In the genomic region with DNA sequence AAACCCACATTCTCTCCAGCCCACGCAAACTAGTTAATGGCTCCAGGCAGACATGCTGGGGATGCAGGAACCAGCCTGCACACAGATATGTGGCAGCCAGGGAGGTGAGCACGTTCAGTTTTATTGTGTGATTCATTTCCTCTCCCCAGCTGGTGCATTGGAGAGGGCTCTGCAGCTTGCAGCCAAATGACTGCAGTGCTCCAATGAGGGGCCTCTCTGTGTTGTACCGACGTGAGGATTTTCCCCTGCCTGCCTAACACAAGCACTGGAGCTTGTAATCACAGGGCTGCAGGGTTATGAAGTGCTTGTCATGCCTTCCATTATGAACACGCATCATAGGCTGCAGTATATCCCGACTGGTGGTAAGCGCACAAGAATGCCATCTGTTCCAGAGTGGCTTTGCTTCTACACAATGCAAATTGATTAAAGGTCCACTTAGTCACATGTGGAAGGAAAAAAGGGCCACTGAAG, we compare ENCODE assay signal across 11 cellular contexts.
DNase-seq lines count a peak whose midpoint lies in the region; ATAC-seq and TF ChIP-seq lines count a peak whose summit lies in the region.
"Had no signal": no experiment of that assay in that cellular context is flagged by ENCODE, and none has a peak within 500 bp of the region (broad histone marks: within the 10 kb centered on the region; RNA-seq: fewer than 3 reads in every experiment).

No MANE protein-coding gene starts in this region.

- no peak overlapping the region for H3K27ac Mint-ChIP-seq in naive thymus-derived CD8-positive, alpha-beta T cell
- H3K27ac Mint-ChIP-seq: CD4-positive, alpha-beta memory T cell had no signal

- peaks cover 0 to 15% (median 0%) of the 10 kb centered on the region in 5 donors for H3K27me3 Mint-ChIP-seq in naive thymus-derived CD8-positive, alpha-beta T cell

- peaks cover 5 to 13% of the 10 kb centered on the region in 2 experiments; a peak in 2 of 4 replicates for H3K4me1 ChIP-seq in SK-N-SH (ENCODE audit: control insufficient read depth in 1 of 2, insufficient read depth in 2 of 2, low read depth in 1 of 2, low read length in 1 of 2)
- H3K4me1 ChIP-seq in prostate gland (replicated peaks), result no peaks in the 10 kb centered on the region
- H3K4me1 ChIP-seq: psoas muscle had no signal

- H3K4me2 ChIP-seq in SK-N-SH, result peak overlapping the region; percentile 51

- H3K9ac ChIP-seq in SK-N-SH, result no peak overlapping the region

- H2AFZ ChIP-seq in SK-N-SH (ENCODE audit: low read depth), result peak overlapping the region; percentile 60

- H3K9me3 ChIP-seq in SK-N-SH (no peaks in the 10 kb centered on the region), prostate gland (no peaks in the 10 kb centered on the region)
- H3K9me3 ChIP-seq: psoas muscle had no signal

- H4K20me1 ChIP-seq in SK-N-SH (ENCODE audit: insufficient read depth), result no peaks in the 10 kb centered on the region

- no peaks in the 10 kb centered on the region for H3K79me2 ChIP-seq in SK-N-SH (ENCODE audit: insufficient read depth)

- H3K36me3 ChIP-seq in SK-N-SH (replicated peaks in 1 of 2; ENCODE audit: control insufficient read depth in 1 of 2, insufficient read depth in 2 of 2, low read length in 1 of 2) (no peaks in the 10 kb centered on the region), prostate gland (no peaks in the 10 kb centered on the region)

- H3F3A ChIP-seq in SK-N-SH (replicated peaks; ENCODE audit: insufficient read depth), result peaks cover 5% of the 10 kb centered on the region

- POLR2A ChIA-PET in SK-N-SH (lab: Yijun Ruan, JAX), result no interaction called here
- POLR2A ChIA-PET in naive thymus-derived CD8-positive, alpha-beta T cell (lab: Charles Lee), result no interaction called here

- H3K27ac ChIP-seq in SK-N-SH (ENCODE audit: low read depth in 2 of 2, low read length in 1 of 2), result no peak overlapping the region
- no peak overlapping the region for H3K27ac ChIP-seq in prostate gland
- H3K27ac ChIP-seq: psoas muscle had no signal

- H3K36me3 Mint-ChIP-seq in naive thymus-derived CD8-positive, alpha-beta T cell, result no peaks in the 10 kb centered on the region
- H3K36me3 Mint-ChIP-seq: CD4-positive, alpha-beta memory T cell had no signal

- CTCF ChIA-PET in SK-N-SH (lab: Yijun Ruan, JAX), result interaction anchor here (1.0 to 1.4 kb wide), 2 partner anchors 42 to 1827 kb away, joined by 3 to 6 read pairs; no protein-coding TSS in a partner anchor

- no peak for TF ChIP-seq POLR2A in prostate gland (IDR thresholded peaks at IDR 0.05)

- intact Hi-C loops in prostate gland (cut with DNase I), result no loop called here

- 36% methylated on average over 7 of the region's 7 CpGs for WGBS in SK-N-SH (ENCODE audit: low lambda C conversion rate)
- 49% methylated on average over 7 of the region's 7 CpGs for WGBS in prostate gland

- DNase-seq in ACHN, result peak; percentile 5
- peak; percentile 78 for DNase-seq in HCEC 1CT
- peak; percentile 11 for DNase-seq in SK-N-SH
- peak; percentile 72 for DNase-seq in fibroblast of the aortic adventitia (ENCODE audit: low read depth)
- DNase-seq in NCI-H526 treated with DMSO at 0.1 percent for 48 hours (lab: John Stamatoyannopoulos, UW), result no peak
- no peak for DNase-seq in hepatic stellate cell (ENCODE audit: low spot score)
- no peak for DNase-seq in prostate gland (ENCODE audit: low spot score)
- DNase-seq in naive thymus-derived CD8-positive, alpha-beta T cell, result no peak
- DNase-seq: CD4-positive, alpha-beta memory T cell; NCI-H510A; psoas muscle had no signal

- H3K27me3 ChIP-seq in SK-N-SH (ENCODE audit: insufficient read depth) (no peaks in the 10 kb centered on the region), prostate gland (replicated peaks; ENCODE audit: insufficient read depth) (no peaks in the 10 kb centered on the region)

- ATAC-seq in naive thymus-derived CD8-positive, alpha-beta T cell, result no peak

- no peak for TF ChIP-seq RAD21 in SK-N-SH (IDR thresholded peaks at IDR 0.05; ENCODE audit: low read length)

- no peak for TF ChIP-seq EP300 in SK-N-SH (IDR thresholded peaks at IDR 0.05; ENCODE audit: borderline replicate concordance in 1 of 2, low read depth in 1 of 2, low read length in 1 of 2)

- H3K4me3 ChIP-seq in SK-N-SH (ENCODE audit: low read depth in 2 of 2, low read length in 1 of 2) (peak overlapping the region in 1 of 2 experiments; percentile 34; a peak in 1 of 4 replicates), fibroblast of the aortic adventitia (ENCODE audit: low read depth, low read length) (no peak overlapping the region), prostate gland (no peak overlapping the region)
- H3K4me3 ChIP-seq: psoas muscle had no signal

- H3K4me3 Mint-ChIP-seq in naive thymus-derived CD8-positive, alpha-beta T cell, result no peak overlapping the region
- H3K4me3 Mint-ChIP-seq: CD4-positive, alpha-beta memory T cell had no signal

- TF ChIP-seq CTCF in SK-N-SH (IDR thresholded peaks at IDR 0.05), result no peak
- no peak for TF ChIP-seq CTCF in fibroblast of the aortic adventitia (IDR thresholded peaks at IDR 0.05; ENCODE audit: insufficient read depth, low read length)
- no peak for TF ChIP-seq CTCF in prostate gland (IDR thresholded peaks at IDR 0.05)

- no peaks in the 10 kb centered on the region for H3K9me3 Mint-ChIP-seq in naive thymus-derived CD8-positive, alpha-beta T cell
- H3K9me3 Mint-ChIP-seq: CD4-positive, alpha-beta memory T cell had no signal

- in situ Hi-C loops in ACHN (cut with HindIII; ENCODE audit: low pct_ligation_motif_present, low pct_unique_long_range_greater_than_20kb, low sequenced_read_pairs), result no loop called here

- no peaks in the 10 kb centered on the region for H3K9me2 ChIP-seq in SK-N-SH

- no peaks in the 10 kb centered on the region for H3K4me1 Mint-ChIP-seq in naive thymus-derived CD8-positive, alpha-beta T cell
- H3K4me1 Mint-ChIP-seq: CD4-positive, alpha-beta memory T cell had no signal

TF ChIP-seq in SK-N-SH, 30 proteins besides CTCF, POLR2A, EP300 and RAD21:
- TF ChIP-seq FOSL2 (IDR thresholded peaks at IDR 0.05; ENCODE audit: borderline replicate concordance, low read depth) (peak; percentile 53; the same call in 1 of the 2 replicates), MXI1 (IDR thresholded peaks at IDR 0.05; ENCODE audit: low read depth, low read length) (no peak), SIN3A (IDR thresholded peaks at IDR 0.05; ENCODE audit: borderline replicate concordance, low read depth, low read length) (no peak), TAF1 (IDR thresholded peaks at IDR 0.05; ENCODE audit: borderline replicate concordance, low read depth, low read length) (no peak), RCOR1 (IDR thresholded peaks at IDR 0.05; ENCODE audit: low read length) (no peak), SMC3 (IDR thresholded peaks at IDR 0.05; ENCODE audit: low read depth, low read length) (no peak), CHD2 (IDR thresholded peaks at IDR 0.05; ENCODE audit: low read length, partially characterized antibody) (no peak), NFIC (IDR thresholded peaks at IDR 0.05; ENCODE audit: borderline replicate concordance) (peak; percentile 43; the same call in 1 of the 2 replicates), TCF12 (IDR thresholded peaks at IDR 0.05) (peak; percentile 66), JUND (IDR thresholded peaks at IDR 0.05) (peak; percentile 40; the same call in 1 of the 2 replicates), FOXJ3 (CRISPR knock-in tag; IDR thresholded peaks at IDR 0.05) (no peak), MEF2A (IDR thresholded peaks at IDR 0.05; ENCODE audit: borderline replicate concordance, low read depth) (no peak), GATA2 (CRISPR knock-in tag; IDR thresholded peaks at IDR 0.05) (no peak)
- TF ChIP-seq, protein P1, sequence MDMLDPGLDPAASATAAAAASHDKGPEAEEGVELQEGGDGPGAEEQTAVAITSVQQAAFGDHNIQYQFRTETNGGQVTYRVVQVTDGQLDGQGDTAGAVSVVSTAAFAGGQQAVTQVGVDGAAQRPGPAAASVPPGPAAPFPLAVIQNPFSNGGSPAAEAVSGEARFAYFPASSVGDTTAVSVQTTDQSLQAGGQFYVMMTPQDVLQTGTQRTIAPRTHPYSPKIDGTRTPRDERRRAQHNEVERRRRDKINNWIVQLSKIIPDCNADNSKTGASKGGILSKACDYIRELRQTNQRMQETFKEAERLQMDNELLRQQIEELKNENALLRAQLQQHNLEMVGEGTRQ (IDR thresholded peaks at IDR 0.05; ENCODE audit: borderline replicate concordance, low read depth, low read length), result no peak
- TF ChIP-seq, protein P2, sequence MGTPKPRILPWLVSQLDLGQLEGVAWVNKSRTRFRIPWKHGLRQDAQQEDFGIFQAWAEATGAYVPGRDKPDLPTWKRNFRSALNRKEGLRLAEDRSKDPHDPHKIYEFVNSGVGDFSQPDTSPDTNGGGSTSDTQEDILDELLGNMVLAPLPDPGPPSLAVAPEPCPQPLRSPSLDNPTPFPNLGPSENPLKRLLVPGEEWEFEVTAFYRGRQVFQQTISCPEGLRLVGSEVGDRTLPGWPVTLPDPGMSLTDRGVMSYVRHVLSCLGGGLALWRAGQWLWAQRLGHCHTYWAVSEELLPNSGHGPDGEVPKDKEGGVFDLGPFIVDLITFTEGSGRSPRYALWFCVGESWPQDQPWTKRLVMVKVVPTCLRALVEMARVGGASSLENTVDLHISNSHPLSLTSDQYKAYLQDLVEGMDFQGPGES (IDR thresholded peaks at IDR 0.05; ENCODE audit: low read depth, low read length), result no peak
- TF ChIP-seq, protein P3, sequence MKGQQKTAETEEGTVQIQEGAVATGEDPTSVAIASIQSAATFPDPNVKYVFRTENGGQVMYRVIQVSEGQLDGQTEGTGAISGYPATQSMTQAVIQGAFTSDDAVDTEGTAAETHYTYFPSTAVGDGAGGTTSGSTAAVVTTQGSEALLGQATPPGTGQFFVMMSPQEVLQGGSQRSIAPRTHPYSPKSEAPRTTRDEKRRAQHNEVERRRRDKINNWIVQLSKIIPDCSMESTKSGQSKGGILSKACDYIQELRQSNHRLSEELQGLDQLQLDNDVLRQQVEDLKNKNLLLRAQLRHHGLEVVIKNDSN (IDR thresholded peaks at IDR 0.05; ENCODE audit: borderline replicate concordance, low read depth), result no peak
- TF ChIP-seq, protein P4, sequence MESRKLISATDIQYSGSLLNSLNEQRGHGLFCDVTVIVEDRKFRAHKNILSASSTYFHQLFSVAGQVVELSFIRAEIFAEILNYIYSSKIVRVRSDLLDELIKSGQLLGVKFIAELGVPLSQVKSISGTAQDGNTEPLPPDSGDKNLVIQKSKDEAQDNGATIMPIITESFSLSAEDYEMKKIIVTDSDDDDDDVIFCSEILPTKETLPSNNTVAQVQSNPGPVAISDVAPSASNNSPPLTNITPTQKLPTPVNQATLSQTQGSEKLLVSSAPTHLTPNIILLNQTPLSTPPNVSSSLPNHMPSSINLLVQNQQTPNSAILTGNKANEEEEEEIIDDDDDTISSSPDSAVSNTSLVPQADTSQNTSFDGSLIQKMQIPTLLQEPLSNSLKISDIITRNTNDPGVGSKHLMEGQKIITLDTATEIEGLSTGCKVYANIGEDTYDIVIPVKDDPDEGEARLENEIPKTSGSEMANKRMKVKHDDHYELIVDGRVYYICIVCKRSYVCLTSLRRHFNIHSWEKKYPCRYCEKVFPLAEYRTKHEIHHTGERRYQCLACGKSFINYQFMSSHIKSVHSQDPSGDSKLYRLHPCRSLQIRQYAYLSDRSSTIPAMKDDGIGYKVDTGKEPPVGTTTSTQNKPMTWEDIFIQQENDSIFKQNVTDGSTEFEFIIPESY (IDR thresholded peaks at IDR 0.05; ENCODE audit: borderline replicate concordance, low read depth), result no peak

Comparison
In these comparisons a context has a peak if more than half of its experiments do, and no peak if none do; other contexts are left out.
1. DNase-seq: peak in ACHN (single experiment), HCEC 1CT (single experiment), SK-N-SH (single experiment) and fibroblast of the aortic adventitia (single experiment); none in NCI-H526 treated with DMSO at 0.1 percent for 48 hours (single experiment), hepatic stellate cell (single experiment), prostate gland (single experiment) and naive thymus-derived CD8-positive, alpha-beta T cell (0 of 10).